In genomic region chr2:101679037-101679726, GRCh38 we compare ENCODE assay signal across 17 cellular contexts. TPM values are rescaled to one million over a fixed set of nuclear protein-coding genes. Genes with fewer than 3 reads are reported as not detected.
DNase-seq lines count a peak whose midpoint lies in the region; ATAC-seq, FAIRE-seq and TF ChIP-seq lines count a peak whose summit lies in the region.
"Had no signal": no experiment of that assay in that cellular context is flagged by ENCODE, and none has a peak within 500 bp of the region (broad histone marks: within the 10 kb centered on the region; RNA-seq: fewer than 3 reads in every experiment).

No MANE protein-coding gene starts in this region.

- FAIRE-seq in H54 (lab: Jason Lieb, UNC) (no peak), astrocyte (lab: Jason Lieb, UNC) (no peak)
- FAIRE-seq: frontal cortex, GM12892 had no signal

- no peak overlapping the region for H3K4me3 Mint-ChIP-seq in astrocyte (ENCODE audit: unreplicated experiment)
- H3K4me3 Mint-ChIP-seq: activated CD4-positive, alpha-beta T cell treated with anti-CD3 and anti-CD28 coated beads for 36 hours had no signal

- no peak overlapping the region for H3K27ac ChIP-seq in astrocyte (ENCODE audit: low read depth, low read length)
- H3K27ac ChIP-seq: BLaER1 had no signal

- peaks cover 3% of the 10 kb centered on the region for H3K27me3 Mint-ChIP-seq in astrocyte (ENCODE audit: low read depth, unreplicated experiment)
- H3K27me3 Mint-ChIP-seq: activated CD4-positive, alpha-beta T cell treated with anti-CD3 and anti-CD28 coated beads for 36 hours had no signal

- no peak overlapping the region for H2AFZ ChIP-seq in astrocyte (ENCODE audit: low read depth, low read length)

- no peaks in the 10 kb centered on the region for H3K36me3 Mint-ChIP-seq in astrocyte (ENCODE audit: low read depth, unreplicated experiment)

- DNase-seq in AG08395 (ENCODE audit: low spot score) (peak; percentile 54), H54 (ENCODE audit: insufficient read length, low spot score) (peak; percentile 18), astrocyte (ENCODE audit: low read depth) (peak; percentile 90), islet precursor cell (peak; percentile 94), NCI-H1092 (lab: John Stamatoyannopoulos, UW) (no peak), retina (no peak), GM19238 (ENCODE audit: insufficient read length, low spot score) (no peak)
- DNase-seq: activated CD4-positive, alpha-beta T cell treated with anti-CD3 and anti-CD28 coated beads for 36 hours; activated T-cell treated with anti-CD3 and anti-CD28 coated beads, Interleukin-2, amount 50 U/mL, for 1 hour; amygdala; DMS79; dorsolateral prefrontal cortex; stimulated activated CD4-positive, alpha-beta T cell treated with anti-CD3 and anti-CD28 coated beads, Interleukin-2, amount 100 ng/mL, for 24 hours had no signal

- no peak for TF ChIP-seq POLR2A in H54 (IDR thresholded peaks at IDR 0.05; ENCODE audit: low read depth, low read length)

- no peaks in the 10 kb centered on the region for H3K27me3 ChIP-seq in astrocyte (ENCODE audit: insufficient read depth, low read length)
- H3K27me3 ChIP-seq: BLaER1, dorsolateral prefrontal cortex had no signal

- H3K4me2 ChIP-seq in astrocyte (ENCODE audit: low read length): peak overlapping the region; percentile 53
- H3K4me2 ChIP-seq: BLaER1 had no signal

- no peaks in the 10 kb centered on the region for H3K36me3 ChIP-seq in astrocyte (ENCODE audit: insufficient read depth, low read length)
- H3K36me3 ChIP-seq: BLaER1 had no signal

- no peaks in the 10 kb centered on the region for H4K20me1 ChIP-seq in astrocyte (ENCODE audit: insufficient read depth, low read length)
- H4K20me1 ChIP-seq: BLaER1 had no signal

- no peak for ATAC-seq in GM18517 (IDR thresholded peaks at IDR 0.05; ENCODE audit: unreplicated experiment)
- ATAC-seq: activated CD4-positive, alpha-beta T cell treated with anti-CD3 and anti-CD28 coated beads for 36 hours had no signal

- H3K9me3 Mint-ChIP-seq in astrocyte (ENCODE audit: unreplicated experiment): no peaks in the 10 kb centered on the region

- no peaks in the 10 kb centered on the region for H3K79me2 ChIP-seq in astrocyte (ENCODE audit: insufficient read depth, low read length)

- H3K4me3 ChIP-seq in astrocyte (ENCODE audit: insufficient read depth, low read depth, low read length): no peak overlapping the region
- H3K4me3 ChIP-seq: BLaER1, dorsolateral prefrontal cortex had no signal

- no peak for TF ChIP-seq CTCF in astrocyte (IDR thresholded peaks at IDR 0.05; ENCODE audit: insufficient read depth, low read depth, low read length)

- H3K4me1 ChIP-seq in astrocyte (ENCODE audit: insufficient read depth, low read length): peaks cover 12% of the 10 kb centered on the region
- H3K4me1 ChIP-seq: BLaER1 had no signal

- H3K4me1 Mint-ChIP-seq in astrocyte (ENCODE audit: low read depth, unreplicated experiment): peaks cover 4% of the 10 kb centered on the region

- no peak overlapping the region for H3K9ac ChIP-seq in astrocyte (ENCODE audit: low read length)
- H3K9ac ChIP-seq: BLaER1 had no signal

- H3K9me3 ChIP-seq in astrocyte (ENCODE audit: insufficient read depth, low read depth, low read length): no peaks in the 10 kb centered on the region

- H3K27ac Mint-ChIP-seq in astrocyte (ENCODE audit: unreplicated experiment): no peak overlapping the region
- H3K27ac Mint-ChIP-seq: activated CD4-positive, alpha-beta T cell treated with anti-CD3 and anti-CD28 coated beads for 36 hours had no signal

RNA-seq across cellular contexts. Expression of gene MAP4K4, which starts 18.3 kb away (rescaled TPM):
- 204 and 231 TPM in 2 replicates for total RNA-seq in astrocyte

Comparison
In these comparisons a context has a peak if more than half of its experiments do, and no peak if none do; other contexts are left out.
1. DNase-seq: peak in AG08395 (single experiment), H54 (single experiment), astrocyte (single experiment) and islet precursor cell (single experiment); none in NCI-H1092 (single experiment), retina (single experiment) and GM19238 (single experiment).